In the genomic region with DNA sequence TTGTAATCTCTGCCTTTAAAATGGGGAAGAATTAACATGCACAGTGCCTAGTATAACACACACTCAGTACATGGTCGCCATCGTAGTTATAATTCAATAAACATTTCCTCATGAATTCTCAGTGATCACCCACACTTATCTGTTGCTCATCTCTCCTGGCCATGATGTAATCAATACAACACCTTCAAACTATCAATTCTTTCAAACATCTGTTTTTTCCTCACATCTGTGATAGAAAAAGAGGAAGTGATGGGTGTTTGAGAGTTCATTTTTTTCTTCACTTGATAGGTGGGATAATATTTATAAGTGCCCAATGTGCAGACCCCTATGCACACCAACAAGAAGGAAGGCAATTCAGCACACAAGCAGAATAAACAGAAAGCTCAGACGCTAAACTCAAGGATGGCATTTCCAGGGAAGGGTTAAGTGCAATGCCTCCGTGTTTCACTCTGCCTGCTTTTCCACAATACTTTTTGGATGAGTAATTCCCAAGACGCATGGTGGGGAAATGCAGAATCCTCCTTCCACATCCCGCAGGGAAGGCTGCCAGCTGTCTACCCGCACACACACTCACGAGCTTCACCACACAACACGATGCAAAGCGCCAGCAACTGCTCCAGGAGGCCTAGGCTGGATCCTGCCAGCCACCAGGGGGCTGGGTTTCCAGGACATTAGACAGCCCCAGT, we compare ENCODE assay signal across 8 cellular contexts.
DNase-seq lines count a peak whose midpoint lies in the region; ATAC-seq and TF ChIP-seq lines count a peak whose summit lies in the region.

No MANE protein-coding gene starts in this region.

- no peaks in the 10 kb centered on the region for H3K9me3 ChIP-seq in heart right ventricle
- no peaks in the 10 kb centered on the region for H3K9me3 ChIP-seq in sigmoid colon

- intact Hi-C loops in heart right ventricle (cut with DNase I) = loop anchor here in 9 of 10 donors (5.0 to 10.0 kb wide), 8 partner anchors 156 to 746 kb away; a partner anchor contains a TSS
- intact Hi-C loops in sigmoid colon (cut with DNase I) = loop anchor here (10.0 kb wide), 1 partner anchor 1366 kb away; a partner anchor contains a TSS

- no peak for TF ChIP-seq POLR2A in sigmoid colon (IDR thresholded peaks at IDR 0.05)

- H3K27me3 Mint-ChIP-seq in T-helper 1 cell treated with Interleukin-12 subunit alpha and Interleukin-12 subunit beta and Interleukin-4 antibody, amounts not matched to agents 30 μg/mL and 1 μg/mL, for 36 hours (ENCODE audit: low read depth) = no peaks in the 10 kb centered on the region

- ATAC-seq in heart right ventricle (peak in 6 of 8 donors; percentile 19 to 53 (median 38)), HG03108 (IDR thresholded peaks at IDR 0.05; ENCODE audit: unreplicated experiment) (no peak)

- peak in 2 of 4 donors; percentile 42 to 75 for TF ChIP-seq EP300 in sigmoid colon (IDR thresholded peaks at IDR 0.05)

- H3K36me3 ChIP-seq in heart right ventricle (no peaks in the 10 kb centered on the region), sigmoid colon (no peaks in the 10 kb centered on the region)

- H3K4me3 ChIP-seq in WI38 (ENCODE audit: low read depth, low read length) (no peak overlapping the region), heart right ventricle (no peak overlapping the region), sigmoid colon (no peak overlapping the region)

- H3K36me3 Mint-ChIP-seq in T-helper 1 cell treated with Interleukin-12 subunit alpha and Interleukin-12 subunit beta and Interleukin-4 antibody, amounts not matched to agents 30 μg/mL and 1 μg/mL, for 36 hours (ENCODE audit: low read depth) = peaks cover 8% of the 10 kb centered on the region

- WGBS in heart right ventricle, 2 donors = 27 to 33% methylated on average over 10 of the region's 10 CpGs
- 69 to 78% methylated on average over 10 of the region's 10 CpGs for WGBS in sigmoid colon, 2 donors

- H3K27me3 ChIP-seq in heart right ventricle (no peaks in the 10 kb centered on the region), sigmoid colon (no peaks in the 10 kb centered on the region)

- TF ChIP-seq CTCF in WI38 (IDR thresholded peaks at IDR 0.05; ENCODE audit: low read depth, low read length) (peak; percentile 77), heart right ventricle (IDR thresholded peaks at IDR 0.05) (peak; percentile 11 to 64 (median 48)), sigmoid colon (IDR thresholded peaks at IDR 0.05) (peak; percentile 26 to 65 (median 38))

- peak overlapping the region; percentile 26 for H3K27ac Mint-ChIP-seq in T-helper 1 cell treated with Interleukin-12 subunit alpha and Interleukin-12 subunit beta and Interleukin-4 antibody, amounts not matched to agents 30 μg/mL and 1 μg/mL, for 36 hours

- peaks cover 11 to 71% (median 42%) of the 10 kb centered on the region in 9 donors for H3K4me1 ChIP-seq in heart right ventricle
- H3K4me1 ChIP-seq in sigmoid colon = peaks cover 0 to 75% (median 62%) of the 10 kb centered on the region in 4 donors

- peaks cover 16% of the 10 kb centered on the region for H3K4me1 Mint-ChIP-seq in T-helper 1 cell treated with Interleukin-12 subunit alpha and Interleukin-12 subunit beta and Interleukin-4 antibody, amounts not matched to agents 30 μg/mL and 1 μg/mL, for 36 hours (ENCODE audit: low read depth)

- peak overlapping the region in 2 of 10 donors; percentile 23 to 31 for H3K27ac ChIP-seq in heart right ventricle
- H3K27ac ChIP-seq in sigmoid colon = peak overlapping the region in 3 of 4 donors; percentile 35 to 83 (median 77)

- H3K9me3 Mint-ChIP-seq in T-helper 1 cell treated with Interleukin-12 subunit alpha and Interleukin-12 subunit beta and Interleukin-4 antibody, amounts not matched to agents 30 μg/mL and 1 μg/mL, for 36 hours = no peaks in the 10 kb centered on the region

- H3K4me3 Mint-ChIP-seq in T-helper 1 cell treated with Interleukin-12 subunit alpha and Interleukin-12 subunit beta and Interleukin-4 antibody, amounts not matched to agents 30 μg/mL and 1 μg/mL, for 36 hours = no peak overlapping the region

- DNase-seq in T-helper 1 cell (no peak), heart right ventricle (peak; percentile 51 to 54), sigmoid colon (peak; percentile 93), AML-193 (lab: John Stamatoyannopoulos, UW) (no peak), NCI-H2081 (lab: John Stamatoyannopoulos, UW) (no peak)

Comparison
In these comparisons a context has a peak if more than half of its experiments do, and no peak if none do; other contexts are left out.
1. DNase-seq: peak in heart right ventricle (2 of 2) and sigmoid colon (single experiment); none in T-helper 1 cell (0 of 5), AML-193 (0 of 2) and NCI-H2081 (0 of 2).
2. Peak in every context shown above with its lines, with median percentiles within 50 percentile points of each other: CTCF ChIP-seq.